ENCODE assay signal across 1 cellular context in the genomic region with DNA sequence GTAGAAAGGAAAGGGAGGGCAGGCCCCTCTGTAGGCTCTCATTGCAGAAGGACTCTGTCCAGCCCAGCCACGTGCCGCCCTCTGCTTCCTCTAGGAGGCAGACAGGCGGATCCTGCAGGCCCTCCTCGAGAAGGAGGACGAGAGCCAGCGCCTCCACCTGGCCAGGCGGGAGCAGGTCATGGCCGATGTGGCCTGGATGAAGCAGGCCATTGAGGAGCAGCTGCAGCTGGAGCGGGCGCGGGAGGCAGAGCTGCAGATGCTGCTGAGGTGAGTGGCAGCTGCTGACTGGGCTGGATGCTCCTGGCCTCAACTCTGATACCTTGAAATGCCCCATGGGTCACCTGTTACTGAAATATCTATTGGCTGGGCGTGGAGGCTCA.
TF ChIP-seq lines count a peak whose summit lies in the region.

No MANE protein-coding gene starts in this region.

TF ChIP-seq in HepG2, 621 proteins besides CTCF, POLR2A, EP300 and RAD21 (continued from another document and continues in another):
- TF ChIP-seq, protein P1, sequence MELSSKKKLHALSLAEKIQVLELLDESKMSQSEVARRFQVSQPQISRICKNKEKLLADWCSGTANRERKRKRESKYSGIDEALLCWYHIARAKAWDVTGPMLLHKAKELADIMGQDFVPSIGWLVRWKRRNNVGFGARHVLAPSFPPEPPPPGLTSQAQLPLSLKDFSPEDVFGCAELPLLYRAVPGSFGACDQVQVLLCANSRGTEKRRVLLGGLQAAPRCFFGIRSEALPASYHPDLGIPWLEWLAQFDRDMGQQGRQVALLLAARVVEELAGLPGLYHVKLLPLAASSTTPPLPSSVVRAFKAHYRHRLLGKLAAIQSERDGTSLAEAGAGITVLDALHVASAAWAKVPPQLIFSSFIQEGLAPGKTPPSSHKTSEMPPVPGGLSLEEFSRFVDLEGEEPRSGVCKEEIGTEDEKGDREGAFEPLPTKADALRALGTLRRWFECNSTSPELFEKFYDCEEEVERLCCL (CRISPR knock-in tag; IDR thresholded peaks at IDR 0.05; ENCODE audit: borderline replicate concordance) = no peak
- TF ChIP-seq SALL1 (CRISPR knock-in tag; IDR thresholded peaks at IDR 0.05) (peak; percentile 57), HOXD1 (CRISPR knock-in tag; IDR thresholded peaks at IDR 0.05) (no peak), BHLHE40 (IDR thresholded peaks at IDR 0.05; ENCODE audit: low read length) (peak; percentile 44; the same call in 1 of the 2 replicates), XRCC5 (optimal IDR thresholded peaks at IDR 0.05; ENCODE audit: low read length) (peak; percentile 57), ZNF224 (CRISPR knock-in tag; IDR thresholded peaks at IDR 0.05) (no peak), ZNF660 (CRISPR knock-in tag; IDR thresholded peaks at IDR 0.05; ENCODE audit: borderline replicate concordance, low read depth) (no peak), STAG1 (CRISPR knock-in tag; IDR thresholded peaks at IDR 0.05) (peak; percentile 64), ZNF644 (CRISPR knock-in tag; IDR thresholded peaks at IDR 0.05; ENCODE audit: low read depth) (peak; percentile 50; the same call in 1 of the 2 replicates), ZFP90 (CRISPR knock-in tag; IDR thresholded peaks at IDR 0.05; ENCODE audit: borderline replicate concordance) (no peak), TARDBP (CRISPR knock-in tag; IDR thresholded peaks at IDR 0.05) (peak; percentile 55; the same call in 1 of the 2 replicates), KDM2A (CRISPR knock-in tag; IDR thresholded peaks at IDR 0.05; ENCODE audit: borderline replicate concordance, low read depth) (0 out of 2 replicates have a peak, but pooled peaks have one; percentile 22), YY1 (IDR thresholded peaks at IDR 0.05; ENCODE audit: insufficient read depth, insufficient replicate concordance, low read depth, low read length) (peak; percentile 26), AGO2 (optimal IDR thresholded peaks at IDR 0.05; ENCODE audit: low read depth, low read length) (peak; percentile 38), ZNF598 (CRISPR knock-in tag; IDR thresholded peaks at IDR 0.05; ENCODE audit: borderline replicate concordance) (no peak), ZFX (CRISPR knock-in tag; IDR thresholded peaks at IDR 0.05; ENCODE audit: low read depth) (peak; percentile 46; the same call in 1 of the 2 replicates), MXI1 (IDR thresholded peaks at IDR 0.05; ENCODE audit: borderline replicate concordance, low read depth, low read length) (peak; percentile 51; the same call in 1 of the 3 replicates), ZBTB7A (CRISPR knock-in tag; IDR thresholded peaks at IDR 0.05) (no peak), DMAP1 (CRISPR knock-in tag; IDR thresholded peaks at IDR 0.05) (peak; percentile 81), HOXA3 (CRISPR knock-in tag; IDR thresholded peaks at IDR 0.05) (peak; percentile 55; the same call in 1 of the 2 replicates), REPIN1 (CRISPR knock-in tag; IDR thresholded peaks at IDR 0.05; ENCODE audit: borderline replicate concordance, low read depth) (peak; percentile 59; the same call in 1 of the 2 replicates), TBX2 (CRISPR knock-in tag; IDR thresholded peaks at IDR 0.05; ENCODE audit: borderline replicate concordance) (no peak), BORCS8-MEF2B (CRISPR knock-in tag; IDR thresholded peaks at IDR 0.05) (0 out of 2 replicates have a peak, but pooled peaks have one; percentile 37), YEATS4 (CRISPR knock-in tag; IDR thresholded peaks at IDR 0.05; ENCODE audit: borderline replicate concordance) (0 out of 2 replicates have a peak, but pooled peaks have one; percentile 24), MTF1 (CRISPR knock-in tag; IDR thresholded peaks at IDR 0.05) (no peak)
- TF ChIP-seq, protein P2, sequence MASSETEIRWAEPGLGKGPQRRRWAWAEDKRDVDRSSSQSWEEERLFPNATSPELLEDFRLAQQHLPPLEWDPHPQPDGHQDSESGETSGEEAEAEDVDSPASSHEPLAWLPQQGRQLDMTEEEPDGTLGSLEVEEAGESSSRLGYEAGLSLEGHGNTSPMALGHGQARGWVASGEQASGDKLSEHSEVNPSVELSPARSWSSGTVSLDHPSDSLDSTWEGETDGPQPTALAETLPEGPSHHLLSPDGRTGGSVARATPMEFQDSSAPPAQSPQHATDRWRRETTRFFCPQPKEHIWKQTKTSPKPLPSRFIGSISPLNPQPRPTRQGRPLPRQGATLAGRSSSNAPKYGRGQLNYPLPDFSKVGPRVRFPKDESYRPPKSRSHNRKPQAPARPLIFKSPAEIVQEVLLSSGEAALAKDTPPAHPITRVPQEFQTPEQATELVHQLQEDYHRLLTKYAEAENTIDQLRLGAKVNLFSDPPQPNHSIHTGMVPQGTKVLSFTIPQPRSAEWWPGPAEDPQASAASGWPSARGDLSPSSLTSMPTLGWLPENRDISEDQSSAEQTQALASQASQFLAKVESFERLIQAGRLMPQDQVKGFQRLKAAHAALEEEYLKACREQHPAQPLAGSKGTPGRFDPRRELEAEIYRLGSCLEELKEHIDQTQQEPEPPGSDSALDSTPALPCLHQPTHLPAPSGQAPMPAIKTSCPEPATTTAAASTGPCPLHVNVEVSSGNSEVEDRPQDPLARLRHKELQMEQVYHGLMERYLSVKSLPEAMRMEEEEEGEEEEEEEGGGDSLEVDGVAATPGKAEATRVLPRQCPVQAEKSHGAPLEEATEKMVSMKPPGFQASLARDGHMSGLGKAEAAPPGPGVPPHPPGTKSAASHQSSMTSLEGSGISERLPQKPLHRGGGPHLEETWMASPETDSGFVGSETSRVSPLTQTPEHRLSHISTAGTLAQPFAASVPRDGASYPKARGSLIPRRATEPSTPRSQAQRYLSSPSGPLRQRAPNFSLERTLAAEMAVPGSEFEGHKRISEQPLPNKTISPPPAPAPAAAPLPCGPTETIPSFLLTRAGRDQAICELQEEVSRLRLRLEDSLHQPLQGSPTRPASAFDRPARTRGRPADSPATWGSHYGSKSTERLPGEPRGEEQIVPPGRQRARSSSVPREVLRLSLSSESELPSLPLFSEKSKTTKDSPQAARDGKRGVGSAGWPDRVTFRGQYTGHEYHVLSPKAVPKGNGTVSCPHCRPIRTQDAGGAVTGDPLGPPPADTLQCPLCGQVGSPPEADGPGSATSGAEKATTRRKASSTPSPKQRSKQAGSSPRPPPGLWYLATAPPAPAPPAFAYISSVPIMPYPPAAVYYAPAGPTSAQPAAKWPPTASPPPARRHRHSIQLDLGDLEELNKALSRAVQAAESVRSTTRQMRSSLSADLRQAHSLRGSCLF (CRISPR knock-in tag; IDR thresholded peaks at IDR 0.05; ENCODE audit: borderline replicate concordance) = no peak
- TF ChIP-seq, protein P3, sequence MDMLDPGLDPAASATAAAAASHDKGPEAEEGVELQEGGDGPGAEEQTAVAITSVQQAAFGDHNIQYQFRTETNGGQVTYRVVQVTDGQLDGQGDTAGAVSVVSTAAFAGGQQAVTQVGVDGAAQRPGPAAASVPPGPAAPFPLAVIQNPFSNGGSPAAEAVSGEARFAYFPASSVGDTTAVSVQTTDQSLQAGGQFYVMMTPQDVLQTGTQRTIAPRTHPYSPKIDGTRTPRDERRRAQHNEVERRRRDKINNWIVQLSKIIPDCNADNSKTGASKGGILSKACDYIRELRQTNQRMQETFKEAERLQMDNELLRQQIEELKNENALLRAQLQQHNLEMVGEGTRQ (IDR thresholded peaks at IDR 0.05; ENCODE audit: low read depth, low read length) = peak; percentile 15; the same call in 1 of the 2 replicates
- TF ChIP-seq, protein P3 (CRISPR knock-in tag; IDR thresholded peaks at IDR 0.05; ENCODE audit: borderline replicate concordance) = no peak
- TF ChIP-seq, protein P4, sequence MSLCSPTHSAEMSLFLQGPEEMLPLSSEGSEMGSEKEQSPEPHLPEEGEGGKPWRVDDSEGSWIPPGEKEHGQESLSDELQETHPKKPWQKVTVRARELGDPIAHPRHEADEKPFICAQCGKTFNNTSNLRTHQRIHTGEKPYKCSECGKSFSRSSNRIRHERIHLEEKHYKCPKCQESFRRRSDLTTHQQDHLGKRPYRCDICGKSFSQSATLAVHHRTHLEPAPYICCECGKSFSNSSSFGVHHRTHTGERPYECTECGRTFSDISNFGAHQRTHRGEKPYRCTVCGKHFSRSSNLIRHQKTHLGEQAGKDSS (CRISPR knock-in tag; IDR thresholded peaks at IDR 0.05; ENCODE audit: borderline replicate concordance, low read depth) = no peak
- TF ChIP-seq, protein P5, sequence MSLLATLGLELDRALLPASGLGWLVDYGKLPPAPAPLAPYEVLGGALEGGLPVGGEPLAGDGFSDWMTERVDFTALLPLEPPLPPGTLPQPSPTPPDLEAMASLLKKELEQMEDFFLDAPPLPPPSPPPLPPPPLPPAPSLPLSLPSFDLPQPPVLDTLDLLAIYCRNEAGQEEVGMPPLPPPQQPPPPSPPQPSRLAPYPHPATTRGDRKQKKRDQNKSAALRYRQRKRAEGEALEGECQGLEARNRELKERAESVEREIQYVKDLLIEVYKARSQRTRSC (CRISPR knock-in tag; IDR thresholded peaks at IDR 0.05; ENCODE audit: low read depth) = no peak
- TF ChIP-seq, protein P6, sequence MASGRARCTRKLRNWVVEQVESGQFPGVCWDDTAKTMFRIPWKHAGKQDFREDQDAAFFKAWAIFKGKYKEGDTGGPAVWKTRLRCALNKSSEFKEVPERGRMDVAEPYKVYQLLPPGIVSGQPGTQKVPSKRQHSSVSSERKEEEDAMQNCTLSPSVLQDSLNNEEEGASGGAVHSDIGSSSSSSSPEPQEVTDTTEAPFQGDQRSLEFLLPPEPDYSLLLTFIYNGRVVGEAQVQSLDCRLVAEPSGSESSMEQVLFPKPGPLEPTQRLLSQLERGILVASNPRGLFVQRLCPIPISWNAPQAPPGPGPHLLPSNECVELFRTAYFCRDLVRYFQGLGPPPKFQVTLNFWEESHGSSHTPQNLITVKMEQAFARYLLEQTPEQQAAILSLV (CRISPR knock-in tag; IDR thresholded peaks at IDR 0.05; ENCODE audit: borderline replicate concordance) = peak; percentile 22; the same call in 1 of the 2 replicates
- TF ChIP-seq, protein P7, sequence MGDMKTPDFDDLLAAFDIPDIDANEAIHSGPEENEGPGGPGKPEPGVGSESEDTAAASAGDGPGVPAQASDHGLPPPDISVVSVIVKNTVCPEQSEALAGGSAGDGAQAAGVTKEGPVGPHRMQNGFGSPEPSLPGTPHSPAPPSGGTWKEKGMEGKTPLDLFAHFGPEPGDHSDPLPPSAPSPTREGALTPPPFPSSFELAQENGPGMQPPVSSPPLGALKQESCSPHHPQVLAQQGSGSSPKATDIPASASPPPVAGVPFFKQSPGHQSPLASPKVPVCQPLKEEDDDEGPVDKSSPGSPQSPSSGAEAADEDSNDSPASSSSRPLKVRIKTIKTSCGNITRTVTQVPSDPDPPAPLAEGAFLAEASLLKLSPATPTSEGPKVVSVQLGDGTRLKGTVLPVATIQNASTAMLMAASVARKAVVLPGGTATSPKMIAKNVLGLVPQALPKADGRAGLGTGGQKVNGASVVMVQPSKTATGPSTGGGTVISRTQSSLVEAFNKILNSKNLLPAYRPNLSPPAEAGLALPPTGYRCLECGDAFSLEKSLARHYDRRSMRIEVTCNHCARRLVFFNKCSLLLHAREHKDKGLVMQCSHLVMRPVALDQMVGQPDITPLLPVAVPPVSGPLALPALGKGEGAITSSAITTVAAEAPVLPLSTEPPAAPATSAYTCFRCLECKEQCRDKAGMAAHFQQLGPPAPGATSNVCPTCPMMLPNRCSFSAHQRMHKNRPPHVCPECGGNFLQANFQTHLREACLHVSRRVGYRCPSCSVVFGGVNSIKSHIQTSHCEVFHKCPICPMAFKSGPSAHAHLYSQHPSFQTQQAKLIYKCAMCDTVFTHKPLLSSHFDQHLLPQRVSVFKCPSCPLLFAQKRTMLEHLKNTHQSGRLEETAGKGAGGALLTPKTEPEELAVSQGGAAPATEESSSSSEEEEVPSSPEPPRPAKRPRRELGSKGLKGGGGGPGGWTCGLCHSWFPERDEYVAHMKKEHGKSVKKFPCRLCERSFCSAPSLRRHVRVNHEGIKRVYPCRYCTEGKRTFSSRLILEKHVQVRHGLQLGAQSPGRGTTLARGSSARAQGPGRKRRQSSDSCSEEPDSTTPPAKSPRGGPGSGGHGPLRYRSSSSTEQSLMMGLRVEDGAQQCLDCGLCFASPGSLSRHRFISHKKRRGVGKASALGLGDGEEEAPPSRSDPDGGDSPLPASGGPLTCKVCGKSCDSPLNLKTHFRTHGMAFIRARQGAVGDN (CRISPR knock-in tag; IDR thresholded peaks at IDR 0.05) = peak; percentile 67
- TF ChIP-seq, protein P8, sequence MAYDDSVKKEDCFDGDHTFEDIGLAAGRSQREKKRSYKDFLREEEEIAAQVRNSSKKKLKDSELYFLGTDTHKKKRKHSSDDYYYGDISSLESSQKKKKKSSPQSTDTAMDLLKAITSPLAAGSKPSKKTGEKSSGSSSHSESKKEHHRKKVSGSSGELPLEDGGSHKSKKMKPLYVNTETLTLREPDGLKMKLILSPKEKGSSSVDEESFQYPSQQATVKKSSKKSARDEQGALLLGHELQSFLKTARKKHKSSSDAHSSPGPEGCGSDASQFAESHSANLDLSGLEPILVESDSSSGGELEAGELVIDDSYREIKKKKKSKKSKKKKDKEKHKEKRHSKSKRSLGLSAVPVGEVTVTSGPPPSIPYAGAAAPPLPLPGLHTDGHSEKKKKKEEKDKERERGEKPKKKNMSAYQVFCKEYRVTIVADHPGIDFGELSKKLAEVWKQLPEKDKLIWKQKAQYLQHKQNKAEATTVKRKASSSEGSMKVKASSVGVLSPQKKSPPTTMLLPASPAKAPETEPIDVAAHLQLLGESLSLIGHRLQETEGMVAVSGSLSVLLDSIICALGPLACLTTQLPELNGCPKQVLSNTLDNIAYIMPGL (CRISPR knock-in tag; IDR thresholded peaks at IDR 0.05; ENCODE audit: borderline replicate concordance in 1 of 2, low read depth in 1 of 2) = peak; percentile 54 to 58; a peak in 1 of 4 replicates
- TF ChIP-seq, protein P9, sequence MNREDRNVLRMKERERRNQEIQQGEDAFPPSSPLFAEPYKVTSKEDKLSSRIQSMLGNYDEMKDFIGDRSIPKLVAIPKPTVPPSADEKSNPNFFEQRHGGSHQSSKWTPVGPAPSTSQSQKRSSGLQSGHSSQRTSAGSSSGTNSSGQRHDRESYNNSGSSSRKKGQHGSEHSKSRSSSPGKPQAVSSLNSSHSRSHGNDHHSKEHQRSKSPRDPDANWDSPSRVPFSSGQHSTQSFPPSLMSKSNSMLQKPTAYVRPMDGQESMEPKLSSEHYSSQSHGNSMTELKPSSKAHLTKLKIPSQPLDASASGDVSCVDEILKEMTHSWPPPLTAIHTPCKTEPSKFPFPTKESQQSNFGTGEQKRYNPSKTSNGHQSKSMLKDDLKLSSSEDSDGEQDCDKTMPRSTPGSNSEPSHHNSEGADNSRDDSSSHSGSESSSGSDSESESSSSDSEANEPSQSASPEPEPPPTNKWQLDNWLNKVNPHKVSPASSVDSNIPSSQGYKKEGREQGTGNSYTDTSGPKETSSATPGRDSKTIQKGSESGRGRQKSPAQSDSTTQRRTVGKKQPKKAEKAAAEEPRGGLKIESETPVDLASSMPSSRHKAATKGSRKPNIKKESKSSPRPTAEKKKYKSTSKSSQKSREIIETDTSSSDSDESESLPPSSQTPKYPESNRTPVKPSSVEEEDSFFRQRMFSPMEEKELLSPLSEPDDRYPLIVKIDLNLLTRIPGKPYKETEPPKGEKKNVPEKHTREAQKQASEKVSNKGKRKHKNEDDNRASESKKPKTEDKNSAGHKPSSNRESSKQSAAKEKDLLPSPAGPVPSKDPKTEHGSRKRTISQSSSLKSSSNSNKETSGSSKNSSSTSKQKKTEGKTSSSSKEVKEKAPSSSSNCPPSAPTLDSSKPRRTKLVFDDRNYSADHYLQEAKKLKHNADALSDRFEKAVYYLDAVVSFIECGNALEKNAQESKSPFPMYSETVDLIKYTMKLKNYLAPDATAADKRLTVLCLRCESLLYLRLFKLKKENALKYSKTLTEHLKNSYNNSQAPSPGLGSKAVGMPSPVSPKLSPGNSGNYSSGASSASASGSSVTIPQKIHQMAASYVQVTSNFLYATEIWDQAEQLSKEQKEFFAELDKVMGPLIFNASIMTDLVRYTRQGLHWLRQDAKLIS (CRISPR knock-in tag; IDR thresholded peaks at IDR 0.05) = no peak
